8 cellular contexts compared by ENCODE assay signal in the genomic region with DNA sequence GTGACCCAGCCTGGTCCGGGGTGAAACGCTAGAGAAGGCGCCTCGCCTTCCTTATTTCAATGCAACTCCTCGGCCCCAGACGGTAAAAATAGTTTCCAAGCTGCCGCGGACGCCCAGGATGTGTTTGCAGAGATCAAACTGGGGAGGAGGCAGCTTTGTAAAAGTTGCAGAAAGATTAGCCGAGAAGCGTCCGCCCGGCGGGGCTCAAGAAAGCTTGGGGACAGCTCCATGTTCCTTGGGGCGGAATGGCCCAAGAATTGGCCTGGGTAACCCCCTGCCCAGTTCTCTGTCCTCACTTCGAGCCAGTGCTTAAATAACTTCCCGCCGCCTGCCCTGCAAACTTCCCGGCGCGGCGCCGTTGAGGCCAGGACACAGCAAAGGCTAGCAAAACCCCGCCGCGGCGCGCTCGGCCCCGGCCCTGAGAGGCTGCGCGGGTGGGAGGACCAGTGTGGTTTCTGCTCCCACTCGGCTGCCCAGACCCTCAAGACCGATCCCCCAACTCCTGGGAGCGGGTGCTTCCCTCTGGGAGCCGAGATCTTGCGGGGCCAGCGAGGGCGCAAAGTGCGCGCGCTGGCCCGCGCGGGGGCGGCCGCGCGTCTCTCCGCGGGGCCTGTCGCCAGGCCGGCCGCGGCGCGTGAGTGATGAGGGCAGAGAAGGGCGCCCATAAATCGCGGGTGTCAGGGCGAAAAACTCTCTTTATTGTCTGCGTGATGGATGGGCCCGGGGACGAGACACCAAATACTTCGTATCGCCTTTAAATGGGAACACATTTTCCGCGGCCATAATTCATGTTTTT. TPM values are rescaled to one million over a fixed set of nuclear protein-coding genes. Genes with fewer than 3 reads are reported as not detected.
A peak's percentile ranks its signal among the peaks of the same experiment; 100 is the strongest.
DNase-seq lines count a peak whose midpoint lies in the region; ATAC-seq and TF ChIP-seq lines count a peak whose summit lies in the region.

No MANE protein-coding gene starts in this region.

- no peak overlapping the region for H3K27ac Mint-ChIP-seq in stimulated activated naive CD8-positive, alpha-beta T cell treated with anti-CD3 and anti-CD28 coated beads, Interleukin-15, Interleukin-2, amounts not matched to agents 100 ng/mL and 50 ng/mL, for 24 hours

- H3K4me1 Mint-ChIP-seq in stimulated activated naive CD8-positive, alpha-beta T cell treated with anti-CD3 and anti-CD28 coated beads, Interleukin-15, Interleukin-2, amounts not matched to agents 100 ng/mL and 50 ng/mL, for 24 hours (ENCODE audit: low read depth) = peaks cover 35% of the 10 kb centered on the region

- peak overlapping the region; percentile 39 for H3K27ac ChIP-seq in cingulate gyrus (ENCODE audit: low read depth, low read length)
- peak overlapping the region; percentile 87 for H3K27ac ChIP-seq in vagina

- in situ Hi-C loops in G401 (cut with HindIII; ENCODE audit: low sequenced_read_pairs) = no loop called here

- H3K4me3 Mint-ChIP-seq in stimulated activated naive CD8-positive, alpha-beta T cell treated with anti-CD3 and anti-CD28 coated beads, Interleukin-15, Interleukin-2, amounts not matched to agents 100 ng/mL and 50 ng/mL, for 24 hours = peak overlapping the region; percentile 69

- no peaks in the 10 kb centered on the region for H3K9me3 Mint-ChIP-seq in stimulated activated naive CD8-positive, alpha-beta T cell treated with anti-CD3 and anti-CD28 coated beads, Interleukin-15, Interleukin-2, amounts not matched to agents 100 ng/mL and 50 ng/mL, for 24 hours

- peak overlapping the region; percentile 73 to 82 for H3K4me3 ChIP-seq in vagina

- no peaks in the 10 kb centered on the region for H3K36me3 ChIP-seq in vagina

- peaks cover 71% of the 10 kb centered on the region for H3K27me3 Mint-ChIP-seq in stimulated activated naive CD8-positive, alpha-beta T cell treated with anti-CD3 and anti-CD28 coated beads, Interleukin-15, Interleukin-2, amounts not matched to agents 100 ng/mL and 50 ng/mL, for 24 hours

- no peaks in the 10 kb centered on the region for H3K9me3 ChIP-seq in vagina

- H3K4me1 ChIP-seq in vagina = peaks cover 58% of the 10 kb centered on the region

- no peak for ATAC-seq in stimulated activated naive CD8-positive, alpha-beta T cell treated with anti-CD3 and anti-CD28 coated beads, Interleukin-15, Interleukin-2, amounts not matched to agents 100 U/mL and 50 U/mL, for 24 hours
- ATAC-seq in HG02623 (IDR thresholded peaks at IDR 0.05; ENCODE audit: unreplicated experiment) (no peak), HG03280 (IDR thresholded peaks at IDR 0.05; ENCODE audit: unreplicated experiment) (no peak)

- H3K27me3 ChIP-seq in vagina = no peaks in the 10 kb centered on the region

- TF ChIP-seq POLR2A in vagina (IDR thresholded peaks at IDR 0.05) = no peak

- no peak for TF ChIP-seq CTCF in vagina (IDR thresholded peaks at IDR 0.05)

- no peak for DNase-seq in stimulated activated naive CD8-positive, alpha-beta T cell treated with anti-CD3 and anti-CD28 coated beads, Interleukin-15, Interleukin-2, amounts not matched to agents 100 U/mL and 50 U/mL, for 24 hours
- peak; percentile 41 for DNase-seq in medulla oblongata (ENCODE audit: extremely low spot score)
- no peak for DNase-seq in vagina (ENCODE audit: extremely low spot score in 2 of 2)
- no peak for DNase-seq in G401 (ENCODE audit: low spot score)

- intact Hi-C loops in vagina (cut with DNase I) = loop anchor here (5.0 to 10.0 kb wide), 3 partner anchors 134 to 497 kb away; no protein-coding TSS in a partner anchor

- peaks cover 3% of the 10 kb centered on the region for H3K36me3 Mint-ChIP-seq in stimulated activated naive CD8-positive, alpha-beta T cell treated with anti-CD3 and anti-CD28 coated beads, Interleukin-15, Interleukin-2, amounts not matched to agents 100 ng/mL and 50 ng/mL, for 24 hours (ENCODE audit: low read depth)

RNA-seq across cellular contexts. Expression of gene ZNF503, which starts 6.3 kb away (rescaled TPM):
- 24.6 TPM for total RNA-seq in vagina
- 1.5 and 2.0 TPM in 2 replicates for total RNA-seq in G401 (2014; rRNA removed; shearing (Covaris generic))

RNA-seq across cellular contexts. Expression of gene LRMDA, which starts 23.5 kb away (rescaled TPM):
- 22.6 TPM for total RNA-seq in vagina
- not detected in 2 replicates for total RNA-seq in G401 (2014; rRNA removed; shearing (Covaris generic))

Comparison
In these comparisons a context has a peak if more than half of its experiments do, and no peak if none do; other contexts are left out.
1. RNA of gene LRMDA, which starts 23.5 kb away (total RNA-seq): 22.6 TPM in vagina (single experiment); not detected in G401; every median in the first group is over 10 times any median in the second.